In genomic region chr18:54775686-54776085, GRCh38 we compare ENCODE assay signal across 9 cellular contexts. TPM values are rescaled to one million over a fixed set of nuclear protein-coding genes. Genes with fewer than 3 reads are reported as not detected.
DNase-seq lines count a peak whose midpoint lies in the region; ATAC-seq and TF ChIP-seq lines count a peak whose summit lies in the region.
"Had no signal": no experiment of that assay in that cellular context is flagged by ENCODE, and none has a peak within 500 bp of the region (broad histone marks: within the 10 kb centered on the region; RNA-seq: fewer than 3 reads in every experiment).

No MANE protein-coding gene starts in this region.

- peaks cover 3% of the 10 kb centered on the region; the same call in 1 of the 2 replicates for H3K9me2 ChIP-seq in GM23248 (ENCODE audit: insufficient read depth)

- no peaks in the 10 kb centered on the region for H3K36me3 Mint-ChIP-seq in T-cell

- POLR2A ChIA-PET in RWPE1 (lab: Yijun Ruan, JAX; ENCODE audit: low non-redundant PET) (no interaction called here), T-cell (lab: Charles Lee) (no interaction called here)

- no peaks in the 10 kb centered on the region for H3K9me3 ChIP-seq in GM23248 (ENCODE audit: low read depth)
- H3K9me3 ChIP-seq: tibial artery had no signal

- H3K4me1 ChIP-seq in GM23248 (ENCODE audit: insufficient read depth), result peaks cover 50% of the 10 kb centered on the region
- H3K4me1 ChIP-seq: tibial artery had no signal

- H3K9ac ChIP-seq in GM23248, result peak overlapping the region; percentile 82

- CTCF ChIA-PET in RWPE1 (lab: Yijun Ruan, JAX), result interaction anchor here (0.5 to 0.7 kb wide), 4 partner anchors 25 to 97 kb away, joined by 3 to 4 read pairs (median 3); no protein-coding TSS in a partner anchor
- CTCF ChIA-PET in T-cell (lab: Charles Lee), result no interaction called here

- DNase-seq in GM23248, result peak; percentile 89
- DNase-seq in RWPE1 (ENCODE audit: low spot score), result peak; percentile 20
- DNase-seq in skeletal muscle cell (ENCODE audit: low read depth), result peak; percentile 48
- no peak for DNase-seq in T-cell
- DNase-seq in NCI-H2227 treated with DMSO at 0.1 percent for 48 hours (lab: John Stamatoyannopoulos, UW), result no peak
- DNase-seq in lower leg skin (ENCODE audit: low spot score in 2 of 2), result no peak

- H3K79me2 ChIP-seq in GM23248 (ENCODE audit: insufficient read depth), result no peaks in the 10 kb centered on the region

- H3K27me3 ChIP-seq in GM23248 (replicated peaks; ENCODE audit: insufficient read depth), result no peaks in the 10 kb centered on the region
- H3K27me3 ChIP-seq: tibial artery had no signal

- no peak for TF ChIP-seq POLR2A in lower leg skin (IDR thresholded peaks at IDR 0.05)

- H3K27ac ChIP-seq in GM23248, result peak overlapping the region; percentile 98
- peak overlapping the region; percentile 92 for H3K27ac ChIP-seq in RWPE1
- H3K27ac ChIP-seq: tibial artery had no signal

- no peaks in the 10 kb centered on the region for H3K4me1 Mint-ChIP-seq in T-cell

- H3K27ac Mint-ChIP-seq in T-cell, result no peak overlapping the region

- H3K36me3 ChIP-seq in GM23248 (ENCODE audit: low read depth), result no peaks in the 10 kb centered on the region
- H3K36me3 ChIP-seq: tibial artery had no signal

- intact Hi-C loops in lower leg skin (cut with DNase I; ENCODE audit: low total_unique reads), result no loop called here

- H4K20me1 ChIP-seq in GM23248 (ENCODE audit: insufficient read depth), result no peaks in the 10 kb centered on the region

- no peak overlapping the region for H2AFZ ChIP-seq in GM23248

- peak overlapping the region; percentile 64 for H3K4me2 ChIP-seq in GM23248 (ENCODE audit: unreplicated experiment)

- TF ChIP-seq CTCF in RWPE1 (conservative IDR thresholded peaks at IDR 0.05; ENCODE audit: low read depth) (no peak; the same call in 1 of the 2 replicates), lower leg skin (IDR thresholded peaks at IDR 0.05) (no peak)

- ATAC-seq in esophagus mucosa (peak; percentile 57), T-cell (replicated peaks in 1 of 4) (no peak), GM19324 (IDR thresholded peaks at IDR 0.05; ENCODE audit: low FRiP score, unreplicated experiment) (no peak)

- no peaks in the 10 kb centered on the region for H3K9me3 Mint-ChIP-seq in T-cell

- in situ Hi-C loops in GM23248 (cut with MboI), result no loop called here

- H3K4me3 Mint-ChIP-seq in T-cell, result no peak overlapping the region

- peaks cover 0 to 4% of the 10 kb centered on the region in 2 donors for H3K27me3 Mint-ChIP-seq in T-cell

- H3F3A ChIP-seq in GM23248 (ENCODE audit: insufficient read depth), result peaks cover 40% of the 10 kb centered on the region

- 1 to 3% methylated on average over 3 of the region's 3 CpGs for WGBS in GM23248 (ENCODE audit: low coverage in 1 of 2, low lambda C conversion rate in 2 of 2, missing lambda C conversion rate in 2 of 2), 2 experiments
- WGBS in lower leg skin, 2 donors, result 76 to 86% methylated on average over 3 of the region's 3 CpGs

- H3K4me3 ChIP-seq in GM23248 (peak overlapping the region; percentile 12; the same call in 1 of the 2 replicates), skeletal muscle cell (ENCODE audit: low read depth, low read length) (no peak overlapping the region), lower leg skin (ENCODE audit: low read depth, poor library complexity, severe bottlenecking) (no peak overlapping the region)
- H3K4me3 ChIP-seq: tibial artery had no signal

RNA-seq across cellular contexts. Expression of gene RAB27B, which starts 52.6 kb away (rescaled TPM):
- 0.13 and 0.54 TPM in 2 replicates for total RNA-seq in GM23248 (2014; rRNA removed; shearing (Covaris generic))
- 0.18 and 0.45 TPM in 2 replicates for polyA plus RNA-seq in GM23248 (2016; fragmentation: Nextera tagmentation; extraction: Ambion mirVana)
- total RNA-seq in esophagus mucosa (35.3 TPM), T-cell (1 to 10 TPM; 2.6 to 4.3 (median 3.0) TPM), lower leg skin (10 to 100 TPM; 22.6 to 34.8 (median 27.2) TPM)

Comparison
In these comparisons a context has a peak if more than half of its experiments do, and no peak if none do; other contexts are left out.
1. DNase-seq: peak in GM23248 (single experiment), RWPE1 (single experiment) and skeletal muscle cell (single experiment); none in T-cell (0 of 34), NCI-H2227 treated with DMSO at 0.1 percent for 48 hours (single experiment) and lower leg skin (0 of 2).